32 cellular contexts compared by ENCODE assay signal in genomic region chr4:107058828-107059227, GRCh38. TPM values are rescaled to one million over a fixed set of nuclear protein-coding genes. Genes with fewer than 3 reads are reported as not detected.
DNase-seq lines count a peak whose midpoint lies in the region; ATAC-seq, FAIRE-seq and TF ChIP-seq lines count a peak whose summit lies in the region.
"Had no signal": no experiment of that assay in that cellular context is flagged by ENCODE, and none has a peak within 500 bp of the region (broad histone marks: within the 10 kb centered on the region; RNA-seq: fewer than 3 reads in every experiment).

No MANE protein-coding gene starts in this region.

- 46 to 47% methylated on average over 1 of the region's 1 CpG for WGBS in transverse colon (ENCODE audit: low coverage in 1 of 2), 2 donors

- H3K4me1 Mint-ChIP-seq in osteocyte (ENCODE audit: unreplicated experiment) = peaks cover 28% of the 10 kb centered on the region
- H3K4me1 Mint-ChIP-seq: activated CD4-positive, alpha-beta memory T cell treated with anti-CD3 and anti-CD28 coated beads, Interleukin-2, amount 10 ng/mL, durations not matched to agents 7 days and 5 days; H9; neural progenitor cell had no signal

- no peak for TF ChIP-seq CTCF in bronchial epithelial cell (IDR thresholded peaks at IDR 0.05; ENCODE audit: insufficient read depth, low read length, severe bottlenecking)
- no peak for TF ChIP-seq CTCF in osteocyte (IDR thresholded peaks at IDR 0.05)
- TF ChIP-seq CTCF in transverse colon (IDR thresholded peaks at IDR 0.05) = no peak

- H3K36me3 ChIP-seq in bronchial epithelial cell (ENCODE audit: control insufficient read depth, insufficient read depth, low read length) (no peaks in the 10 kb centered on the region), transverse colon (no peaks in the 10 kb centered on the region)
- H3K36me3 ChIP-seq: adrenal gland, esophagus squamous epithelium, neural progenitor cell, prostate gland had no signal

- DNase-seq in GM03348 (ENCODE audit: low spot score) (peak; percentile 28), NCI-H226 (peak; percentile 45), bronchial epithelial cell (ENCODE audit: low read depth) (peak; percentile 45), osteocyte (ENCODE audit: extremely low spot score, unreplicated experiment) (no peak), SKM-1 treated with dmso at 0.1 percent for 144 hours (lab: John Stamatoyannopoulos, UW; ENCODE audit: unreplicated experiment) (no peak), transverse colon (no peak)
- DNase-seq: activated CD4-positive, alpha-beta memory T cell treated with anti-CD3 and anti-CD28 coated beads, Interleukin-2, amount 10 ng/mL, durations not matched to agents 7 days and 5 days; activated CD4-positive, CD25-positive, alpha-beta regulatory T cell; activated effector memory CD4-positive, alpha-beta T cell treated with anti-CD3 and anti-CD28 coated beads, Interleukin-2, amount 50 U/mL, for 16 hours; activated T-cell treated with anti-CD3 and anti-CD28 coated beads for 4 hours; adrenal gland; CD8-positive, alpha-beta memory T cell; cortex of kidney; esophagus squamous epithelium; H9; Kasumi-1; kidney; NCI-H1105; NCI-H2029 treated with DMSO at 0.1 percent for 48 hours; NCI-H345; NCI-H774; OCI-M1; SW 1271; T1000; trophoblast cell had no signal

- ATAC-seq in HG03439 (IDR thresholded peaks at IDR 0.05; ENCODE audit: unreplicated experiment) = no peak
- ATAC-seq: HepG2, Right ventricle myocardium inferior had no signal

- H3K36me3 Mint-ChIP-seq in osteocyte (ENCODE audit: unreplicated experiment) = no peaks in the 10 kb centered on the region
- H3K36me3 Mint-ChIP-seq: CD8-positive, alpha-beta memory T cell; neural progenitor cell had no signal

- H3K4me3 ChIP-seq in bronchial epithelial cell (ENCODE audit: low read depth, low read length) = no peak overlapping the region
- no peak overlapping the region for H3K4me3 ChIP-seq in transverse colon
- H3K4me3 ChIP-seq: adrenal gland, esophagus squamous epithelium, lung, neural progenitor cell, prostate gland had no signal

- H3K27ac Mint-ChIP-seq in osteocyte (ENCODE audit: unreplicated experiment) = peak overlapping the region; percentile 55
- H3K27ac Mint-ChIP-seq: activated CD4-positive, alpha-beta memory T cell treated with anti-CD3 and anti-CD28 coated beads, Interleukin-2, amount 10 ng/mL, durations not matched to agents 7 days and 5 days; CD8-positive, alpha-beta memory T cell; H9; neural progenitor cell had no signal

- no peak overlapping the region for H3K27ac ChIP-seq in transverse colon
- H3K27ac ChIP-seq: adrenal gland, esophagus squamous epithelium, HL-60, neural progenitor cell, prostate gland had no signal

- no peaks in the 10 kb centered on the region for H3K27me3 Mint-ChIP-seq in osteocyte (ENCODE audit: unreplicated experiment)
- H3K27me3 Mint-ChIP-seq: activated CD4-positive, alpha-beta memory T cell treated with anti-CD3 and anti-CD28 coated beads, Interleukin-2, amount 10 ng/mL, durations not matched to agents 7 days and 5 days had no signal

- no peaks in the 10 kb centered on the region for H3K4me1 ChIP-seq in transverse colon
- H3K4me1 ChIP-seq: adrenal gland, esophagus squamous epithelium, prostate gland had no signal

- no peak for TF ChIP-seq POLR2A in transverse colon (IDR thresholded peaks at IDR 0.05)

- in situ Hi-C loops in transverse colon (cut with MboI; ENCODE audit: low pct_ligation_motif_present in 1 of 4, low pct_unique_long_range_greater_than_20kb in 1 of 4, low sequenced_read_pairs in 3 of 4) = no loop called here

- H3K9me3 ChIP-seq in transverse colon = no peaks in the 10 kb centered on the region
- H3K9me3 ChIP-seq: adrenal gland, esophagus squamous epithelium, prostate gland had no signal

- H3K4me3 Mint-ChIP-seq in osteocyte (ENCODE audit: unreplicated experiment) = no peak overlapping the region
- H3K4me3 Mint-ChIP-seq: activated CD4-positive, alpha-beta memory T cell treated with anti-CD3 and anti-CD28 coated beads, Interleukin-2, amount 10 ng/mL, durations not matched to agents 7 days and 5 days; CD8-positive, alpha-beta memory T cell; H9; neural progenitor cell had no signal

- no peak for TF ChIP-seq EP300 in transverse colon (IDR thresholded peaks at IDR 0.05; ENCODE audit: low read depth)

- peaks cover 3% of the 10 kb centered on the region for H3K9me3 Mint-ChIP-seq in osteocyte (ENCODE audit: unreplicated experiment)
- H3K9me3 Mint-ChIP-seq: activated CD4-positive, alpha-beta memory T cell treated with anti-CD3 and anti-CD28 coated beads, Interleukin-2, amount 10 ng/mL, durations not matched to agents 7 days and 5 days; H9; neural progenitor cell had no signal

- intact Hi-C loops in transverse colon (cut with DNase I; ENCODE audit: low total_unique reads) = no loop called here

- no peak for FAIRE-seq in bronchial epithelial cell (lab: Jason Lieb, UNC)
- FAIRE-seq: HepG2, kidney had no signal

- H3K27me3 ChIP-seq in bronchial epithelial cell (ENCODE audit: control insufficient read depth, insufficient read depth, low read length) = peaks cover 2% of the 10 kb centered on the region
- H3K27me3 ChIP-seq in transverse colon = no peaks in the 10 kb centered on the region
- H3K27me3 ChIP-seq: adrenal gland, esophagus squamous epithelium, neural progenitor cell had no signal

RNA-seq across cellular contexts. Expression of gene DKK2, which starts 22.7 kb away (rescaled TPM):
- total RNA-seq in bronchial epithelial cell = 0.26 TPM in 1 of 2 replicates, not detected in the other
- total RNA-seq in osteocyte = 203 and 206 TPM in 2 replicates
- 1 to 10 TPM in 1 of 4 donors, under 1 TPM in 1, not detected in 2; 0.55 to 1.3 TPM for total RNA-seq in transverse colon
- total RNA-seq: activated CD4-positive, alpha-beta memory T cell treated with anti-CD3 and anti-CD28 coated beads, Interleukin-2, amount 10 ng/mL, durations not matched to agents 7 days and 5 days; HepG2 had no signal

Comparison
In these comparisons a context has a peak if more than half of its experiments do, and no peak if none do; other contexts are left out.
1. DNase-seq: peak in GM03348 (single experiment), NCI-H226 (single experiment) and bronchial epithelial cell (single experiment); none in osteocyte (single experiment), SKM-1 treated with dmso at 0.1 percent for 144 hours (single experiment) and transverse colon (single experiment).
2. RNA of gene DKK2, which starts 22.7 kb away (total RNA-seq): 203 to 206 TPM in osteocyte; 0.55 to 1.3 TPM in transverse colon and 0.26 TPM in bronchial epithelial cell; every median in the first group is over 10 times any median in the second.